In genomic region chr15:31047437-31047836, GRCh38 we compare ENCODE assay signal across 1 cellular context.
TF ChIP-seq lines count a peak whose summit lies in the region.

No MANE protein-coding gene starts in this region.

TF ChIP-seq in H1, 55 proteins besides CTCF, POLR2A, EP300 and RAD21:
- no peak for TF ChIP-seq RNF2 (IDR thresholded peaks at IDR 0.05; ENCODE audit: borderline replicate concordance, low read depth, low read length, missing control alignments, poor library complexity, severe bottlenecking)
- no peak for TF ChIP-seq RXRA (IDR thresholded peaks at IDR 0.05; ENCODE audit: insufficient read depth, low read depth, low read length)
- no peak for TF ChIP-seq E2F6 (IDR thresholded peaks at IDR 0.05)
- no peak for TF ChIP-seq KDM4A (IDR thresholded peaks at IDR 0.05; ENCODE audit: low read depth, low read length, severe bottlenecking)
- TF ChIP-seq TBP (IDR thresholded peaks at IDR 0.05; ENCODE audit: low read depth, low read length), result no peak
- no peak for TF ChIP-seq ATF2 (IDR thresholded peaks at IDR 0.05; ENCODE audit: low read length)
- no peak for TF ChIP-seq SRF (IDR thresholded peaks at IDR 0.05; ENCODE audit: low read depth, low read length)
- TF ChIP-seq JUN (IDR thresholded peaks at IDR 0.05; ENCODE audit: low read depth, low read length), result no peak
- no peak for TF ChIP-seq JUND (IDR thresholded peaks at IDR 0.05; ENCODE audit: low read length)
- no peak for TF ChIP-seq EZH2 (IDR thresholded peaks at IDR 0.05; ENCODE audit: low read depth, low read length, severe bottlenecking)
- no peak for TF ChIP-seq ASH2L (IDR thresholded peaks at IDR 0.05; ENCODE audit: low read length)
- TF ChIP-seq NANOG (IDR thresholded peaks at IDR 0.05; ENCODE audit: insufficient read depth, low read depth, low read length, poor library complexity, severe bottlenecking), result no peak
- TF ChIP-seq BACH1 (IDR thresholded peaks at IDR 0.05; ENCODE audit: low read length), result no peak
